ENCODE assay signal across 17 cellular contexts in the genomic region with DNA sequence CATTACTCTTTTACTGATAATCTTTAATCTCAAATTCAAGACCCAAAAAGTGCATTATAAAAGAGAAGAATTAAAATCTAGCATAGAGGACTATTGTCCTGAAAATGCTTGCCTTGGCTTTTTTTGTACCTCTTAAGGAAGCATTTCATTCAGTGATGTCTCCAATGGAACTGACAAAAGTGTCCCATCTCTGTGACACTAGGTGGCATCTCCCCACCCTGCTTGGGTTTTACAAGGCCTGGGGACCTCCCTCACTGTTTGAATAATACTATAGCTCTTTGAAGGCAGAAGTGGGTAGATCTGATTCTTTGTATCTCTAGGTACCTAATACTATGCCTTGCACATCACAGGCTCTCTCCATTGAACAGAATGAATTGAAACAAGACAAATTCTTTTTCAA.
DNase-seq lines count a peak whose midpoint lies in the region; ATAC-seq, FAIRE-seq and TF ChIP-seq lines count a peak whose summit lies in the region.
"Had no signal": no experiment of that assay in that cellular context is flagged by ENCODE, and none has a peak within 500 bp of the region (broad histone marks: within the 10 kb centered on the region; RNA-seq: fewer than 3 reads in every experiment).

No MANE protein-coding gene starts in this region.

- no peak for TF ChIP-seq RAD21 in A549 (conservative IDR thresholded peaks at IDR 0.05 in 1 of 2, IDR thresholded peaks at IDR 0.05 in 1 of 2)

- H3K9me3 Mint-ChIP-seq in endodermal cell = no peaks in the 10 kb centered on the region
- H3K9me3 Mint-ChIP-seq: nephron had no signal

- peak overlapping the region in 1 of 2 experiments; percentile 37; a peak in 1 of 6 replicates for H3K27ac ChIP-seq in A549
- H3K27ac ChIP-seq in endodermal cell (ENCODE audit: low read depth, low read length) = no peak overlapping the region
- H3K27ac ChIP-seq: GM23248 had no signal

- no peak overlapping the region for H3K27ac Mint-ChIP-seq in endodermal cell
- H3K27ac Mint-ChIP-seq: nephron had no signal

- no peaks in the 10 kb centered on the region for H3K9me2 ChIP-seq in Loucy (replicated peaks; ENCODE audit: low read depth, low read length)

- H3F3A ChIP-seq in Loucy (ENCODE audit: low read depth) = no peaks in the 10 kb centered on the region

- H3K27me3 ChIP-seq in Loucy (ENCODE audit: insufficient read depth, low read length, poor library complexity, severe bottlenecking) (no peaks in the 10 kb centered on the region), endodermal cell (ENCODE audit: control insufficient read depth, insufficient read depth, low read length, poor library complexity, severe bottlenecking) (peaks cover 11% of the 10 kb centered on the region)

- no peak overlapping the region for H2AFZ ChIP-seq in Loucy (ENCODE audit: low read length)
- H2AFZ ChIP-seq: GM23248 had no signal

- no peak for FAIRE-seq in A549 (lab: Jason Lieb, UNC)
- FAIRE-seq: endothelial cell of umbilical vein had no signal

- peaks cover 3% of the 10 kb centered on the region for H3K4me1 Mint-ChIP-seq in endodermal cell
- H3K4me1 Mint-ChIP-seq: nephron had no signal

- ATAC-seq in A549 = no peak
- ATAC-seq: Panc1 had no signal

- H3K36me3 Mint-ChIP-seq in endodermal cell (ENCODE audit: low read depth) = no peaks in the 10 kb centered on the region

- H3K4me1 ChIP-seq in A549 (peaks cover 35% of the 10 kb centered on the region), Loucy (ENCODE audit: insufficient read depth, low read length, poor library complexity, severe bottlenecking) (no peaks in the 10 kb centered on the region), endodermal cell (ENCODE audit: control insufficient read depth, insufficient read depth, low read length) (no peaks in the 10 kb centered on the region)

- peaks cover 5% of the 10 kb centered on the region for H3K27me3 Mint-ChIP-seq in endodermal cell (ENCODE audit: insufficient read depth)

- DNase-seq in A549 (ENCODE audit: low read depth in 1 of 2, low spot score in 1 of 2) (peak in 1 of 2 experiments; percentile 23), DMS53 treated with DMSO at 0.1 percent for 48 hours (lab: John Stamatoyannopoulos, UW; ENCODE audit: unreplicated experiment) (peak; percentile 1), endodermal cell (no peak), NCI-H2029 (lab: John Stamatoyannopoulos, UW) (no peak), putamen (ENCODE audit: low spot score) (no peak), DMS79 treated with DMSO at 0.1 percent for 48 hours (lab: John Stamatoyannopoulos, UW) (no peak), NCI-H187 (lab: John Stamatoyannopoulos, UW) (no peak)
- DNase-seq: activated gamma-delta T cell, aorta, GM23248, mammary epithelial cell, NCI-H446, SW 1271 had no signal

- H3K9me3 ChIP-seq in A549 (no peaks in the 10 kb centered on the region), Loucy (ENCODE audit: insufficient read depth, low read depth, low read length) (no peaks in the 10 kb centered on the region), endodermal cell (ENCODE audit: control insufficient read depth, low read length) (no peaks in the 10 kb centered on the region)

- H3K4me3 ChIP-seq in A549 (no peak overlapping the region), Loucy (ENCODE audit: low read length, poor library complexity, severe bottlenecking) (no peak overlapping the region), endodermal cell (ENCODE audit: low read length) (no peak overlapping the region)
- H3K4me3 ChIP-seq: GM23248 had no signal

- POLR2A ChIA-PET in A549 (lab: Yijun Ruan, JAX) = no interaction called here

- H3K9ac ChIP-seq in Loucy (ENCODE audit: low read depth, low read length, poor library complexity, severe bottlenecking) (no peak overlapping the region), endodermal cell (ENCODE audit: extremely low read depth, low read length, poor library complexity, severe bottlenecking) (no peak overlapping the region)
- H3K9ac ChIP-seq: GM23248 had no signal

- H3K36me3 ChIP-seq in Loucy (ENCODE audit: insufficient read depth, low read length) = no peaks in the 10 kb centered on the region
- no peaks in the 10 kb centered on the region for H3K36me3 ChIP-seq in endodermal cell (ENCODE audit: control insufficient read depth, insufficient read depth, low read length)

- no peaks in the 10 kb centered on the region for H3K79me2 ChIP-seq in Loucy (ENCODE audit: insufficient read depth, low read length)

- no peak for TF ChIP-seq EP300 in A549 (IDR thresholded peaks at IDR 0.05)

- CTCF ChIA-PET in A549 (lab: Yijun Ruan, JAX) = interaction anchor here (1.2 to 1.4 kb wide), 2 partner anchors 63 to 182 kb away, joined by 3 to 4 read pairs; no protein-coding TSS in a partner anchor

- no peak for TF ChIP-seq POLR2A in A549 (IDR thresholded peaks at IDR 0.05; ENCODE audit: low read length)

- no peaks in the 10 kb centered on the region for H4K20me1 ChIP-seq in Loucy (ENCODE audit: insufficient read depth, low read length, poor library complexity, severe bottlenecking)

- H3K4me2 ChIP-seq in A549 (peak overlapping the region; percentile 30), Loucy (ENCODE audit: low read depth, low read length, poor library complexity, severe bottlenecking) (no peak overlapping the region)

- TF ChIP-seq CTCF in A549 (IDR thresholded peaks at IDR 0.05) = no peak
- TF ChIP-seq CTCF in Loucy (conservative IDR thresholded peaks at IDR 0.05; ENCODE audit: low read length) = peak; percentile 34
- peak; percentile 63 for TF ChIP-seq CTCF in endodermal cell (conservative IDR thresholded peaks at IDR 0.05)

- H3K4me3 Mint-ChIP-seq in endodermal cell = no peak overlapping the region
- H3K4me3 Mint-ChIP-seq: nephron had no signal

TF ChIP-seq in A549, 52 proteins besides CTCF, POLR2A, EP300 and RAD21:
- TF ChIP-seq ZC3H11A (IDR thresholded peaks at IDR 0.05) (no peak), EHMT2 (IDR thresholded peaks at IDR 0.05; ENCODE audit: low read depth) (no peak), SREBF2 (IDR thresholded peaks at IDR 0.05) (no peak), NPAS2 (CRISPR knock-in tag; IDR thresholded peaks at IDR 0.05; ENCODE audit: borderline replicate concordance) (no peak), RARB (CRISPR knock-in tag; IDR thresholded peaks at IDR 0.05) (no peak), ZFP36 (IDR thresholded peaks at IDR 0.05; ENCODE audit: borderline replicate concordance, partially characterized antibody) (no peak), CBX8 (IDR thresholded peaks at IDR 0.05) (no peak), BHLHE40 (IDR thresholded peaks at IDR 0.05; ENCODE audit: low read depth, low read length) (no peak), PBX3 (IDR thresholded peaks at IDR 0.05) (no peak), TP53 (CRISPR knock-in tag; IDR thresholded peaks at IDR 0.05) (no peak), HOXB13 (CRISPR knock-in tag; IDR thresholded peaks at IDR 0.05; ENCODE audit: low read depth) (no peak), MAFK (IDR thresholded peaks at IDR 0.05; ENCODE audit: partially characterized antibody) (no peak), POLR2AphosphoS2 (conservative IDR thresholded peaks at IDR 0.05; ENCODE audit: low read length) (no peak), NFE2L2 (conservative IDR thresholded peaks at IDR 0.05; ENCODE audit: low read length) (no peak), KDM5A (IDR thresholded peaks at IDR 0.05) (no peak), RNF2 (IDR thresholded peaks at IDR 0.05; ENCODE audit: borderline replicate concordance, low read depth) (no peak), FOSL2 (IDR thresholded peaks at IDR 0.05) (no peak), FOSL2 (CRISPR knock-in tag; IDR thresholded peaks at IDR 0.05) (no peak), ZNF302 (CRISPR knock-in tag; IDR thresholded peaks at IDR 0.05) (no peak)
